9 cellular contexts compared by ENCODE assay signal in genomic region chr10:75226656-75227055, GRCh38. TPM values are rescaled to one million over a fixed set of nuclear protein-coding genes. Genes with fewer than 3 reads are reported as not detected.
DNase-seq lines count a peak whose midpoint lies in the region; ATAC-seq and TF ChIP-seq lines count a peak whose summit lies in the region.
"Had no signal": no experiment of that assay in that cellular context is flagged by ENCODE, and none has a peak within 500 bp of the region (broad histone marks: within the 10 kb centered on the region; RNA-seq: fewer than 3 reads in every experiment).

No MANE protein-coding gene starts in this region.

- peaks cover 84% of the 10 kb centered on the region for H3K4me1 Mint-ChIP-seq in stimulated activated naive CD8-positive, alpha-beta T cell treated with anti-CD3 and anti-CD28 coated beads, Interleukin-15, amount 100 ng/mL, for 72 hours

- H3K4me3 Mint-ChIP-seq in stimulated activated naive CD8-positive, alpha-beta T cell treated with anti-CD3 and anti-CD28 coated beads, Interleukin-15, amount 100 ng/mL, for 72 hours, result no peak overlapping the region

- peaks cover 0 to 61% of the 10 kb centered on the region in 2 donors for H3K36me3 ChIP-seq in adrenal gland (replicated peaks in 1 of 2)

- no peak for TF ChIP-seq POLR2A in adrenal gland (IDR thresholded peaks at IDR 0.05)

- WGBS in adrenal gland, 4 donors, result 73 to 85% (median 81%) methylated on average over 3 to 5 of the region's 5 CpGs

- TF ChIP-seq CTCF in adrenal gland (IDR thresholded peaks at IDR 0.05), result no peak
- TF ChIP-seq CTCF in GM20000 (IDR thresholded peaks at IDR 0.05; ENCODE audit: extremely low read depth, missing control alignments), result no peak

- H3K27me3 Mint-ChIP-seq in stimulated activated naive CD8-positive, alpha-beta T cell treated with anti-CD3 and anti-CD28 coated beads, Interleukin-15, amount 100 ng/mL, for 72 hours, result no peaks in the 10 kb centered on the region

- H3K4me3 ChIP-seq in adrenal gland, result no peak overlapping the region
- H3K4me3 ChIP-seq: SK-N-MC had no signal

- H3K9me3 ChIP-seq in adrenal gland (replicated peaks in 1 of 3), result no peaks in the 10 kb centered on the region

- intact Hi-C loops in adrenal gland (cut with DNase I) (no loop called here), left colon (cut with DNase I, micrococcal nuclease) (loop anchor here in 1 of 2 donors (5.0 kb wide), 1 partner anchor 109 kb away; no protein-coding TSS in a partner anchor)

- no peaks in the 10 kb centered on the region for H3K9me3 Mint-ChIP-seq in stimulated activated naive CD8-positive, alpha-beta T cell treated with anti-CD3 and anti-CD28 coated beads, Interleukin-15, amount 100 ng/mL, for 72 hours

- no peaks in the 10 kb centered on the region for H3K27me3 ChIP-seq in adrenal gland

- H3K27ac ChIP-seq in adrenal gland, result peak overlapping the region in 4 of 5 donors; percentile 90 to 96 (median 92)
- H3K27ac ChIP-seq: SK-N-MC had no signal

- H3K27ac Mint-ChIP-seq in stimulated activated naive CD8-positive, alpha-beta T cell treated with anti-CD3 and anti-CD28 coated beads, Interleukin-15, amount 100 ng/mL, for 72 hours, result peak overlapping the region; percentile 8 to 54

- H3K4me1 ChIP-seq in adrenal gland (replicated peaks in 1 of 2), result peaks cover 40 to 60% of the 10 kb centered on the region in 2 donors

- peak in 1 of 7 donors; percentile 20 for DNase-seq in adrenal gland
- peak; percentile 4 to 18 for DNase-seq in left colon
- no peak for DNase-seq in stimulated activated naive CD8-positive, alpha-beta T cell treated with anti-CD3 and anti-CD28 coated beads, Interleukin-15, amount 100 ng/mL, for 72 hours
- no peak for DNase-seq in stimulated activated CD4-positive, alpha-beta T cell treated with anti-CD3 and anti-CD28 coated beads, Interleukin-4, amount 100 ng/mL, for 24 hours
- DNase-seq in cerebellar nuclear complex (lab: John Stamatoyannopoulos, UW), result no peak
- DNase-seq in GM20000 (ENCODE audit: low spot score), result no peak
- DNase-seq in nucleus accumbens (lab: John Stamatoyannopoulos, UW), result no peak

- peak; percentile 38 for ATAC-seq in HG02610 (IDR thresholded peaks at IDR 0.05; ENCODE audit: unreplicated experiment)
- ATAC-seq in left colon, result no peak
- ATAC-seq in stimulated activated naive CD8-positive, alpha-beta T cell treated with anti-CD3 and anti-CD28 coated beads, Interleukin-15, amount 100 ng/mL, for 72 hours, result no peak

RNA-seq across cellular contexts. Expression of gene COMTD1, which starts 9.1 kb away (rescaled TPM):
- 10 to 100 TPM; 17.3 to 82.0 (median 32.7) TPM for total RNA-seq in adrenal gland
- polyA plus RNA-seq in adrenal gland, result 100 to 1,000 TPM in 1 of 3 donors, 10 to 100 TPM in 1, 1 to 10 TPM in 1; 2.0 to 137 (median 95.0) TPM
- total RNA-seq in left colon, result 10 to 100 TPM; 81.7 to 82.4 TPM

RNA-seq across cellular contexts. Expression of gene VDAC2, which starts 16.1 kb away (rescaled TPM):
- total RNA-seq in adrenal gland (100 to 1,000 TPM; 139 to 271 (median 197) TPM), left colon (100 to 1,000 TPM; 288 to 359 TPM)
- 100 to 1,000 TPM in 2 of 3 donors, 10 to 100 TPM in 1; 83.2 to 297 (median 115) TPM for polyA plus RNA-seq in adrenal gland

Comparison
In these comparisons a context has a peak if more than half of its experiments do, and no peak if none do; other contexts are left out.
1. DNase-seq: peak in left colon (2 of 2); none in stimulated activated naive CD8-positive, alpha-beta T cell treated with anti-CD3 and anti-CD28 coated beads, Interleukin-15, amount 100 ng/mL, for 72 hours (0 of 2), stimulated activated CD4-positive, alpha-beta T cell treated with anti-CD3 and anti-CD28 coated beads, Interleukin-4, amount 100 ng/mL, for 24 hours (single experiment), cerebellar nuclear complex (0 of 2), GM20000 (single experiment) and nucleus accumbens (0 of 56).